ENCODE assay signal across 25 cellular contexts in the genomic region with DNA sequence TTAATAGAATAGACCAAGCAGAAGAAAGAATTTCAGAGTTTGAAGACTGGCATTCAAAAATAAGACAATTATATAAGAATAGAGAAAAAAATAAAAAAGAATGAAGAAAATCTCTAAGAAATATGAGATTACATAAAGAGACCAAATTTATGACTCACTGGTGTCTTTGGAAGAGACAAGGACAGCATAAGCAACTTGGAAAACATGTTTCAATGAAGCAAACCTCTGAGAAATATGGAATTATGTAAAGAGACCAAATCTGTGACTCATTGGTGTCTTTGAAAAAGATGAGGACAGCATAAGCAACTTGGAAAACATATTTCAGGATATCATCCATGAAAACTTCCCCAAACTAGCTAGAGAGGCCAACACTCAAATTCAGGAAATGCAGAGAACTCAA.
"Had no signal": no experiment of that assay in that cellular context is flagged by ENCODE, and none has a peak within 500 bp of the region (broad histone marks: within the 10 kb centered on the region; RNA-seq: fewer than 3 reads in every experiment).

No MANE protein-coding gene starts in this region.

- H3K9me3 ChIP-seq: prostate gland, suprapubic skin, upper lobe of right lung, uterus had no signal

- H3K27ac Mint-ChIP-seq: immature natural killer cell; naive thymus-derived CD8-positive, alpha-beta T cell; nephron progenitor cell; stimulated activated memory B cell treated with anti-CD40 and anti-IgM and Interleukin-4, amounts not matched to agents 10 μg/mL and 1 μg/mL and 100 μg/mL, for 72 hours; stimulated activated naive CD8-positive, alpha-beta T cell treated with anti-CD3 and anti-CD28 coated beads, Interleukin-15, Interleukin-2, amounts not matched to agents 100 ng/mL and 50 ng/mL, for 24 hours had no signal

- ATAC-seq: left ventricle myocardium superior; lower lobe of right lung; naive thymus-derived CD8-positive, alpha-beta T cell; sciatic nerve; stimulated activated memory B cell treated with anti-CD40 and anti-IgM and Interleukin-4, amounts not matched to agents 10 μg/mL and 1 μg/mL and 100 μg/mL, for 72 hours; upper lobe of right lung had no signal

- H3K4me3 ChIP-seq: coronary artery, esophagus squamous epithelium, lower lobe of right lung, prostate gland, right atrium auricular region, suprapubic skin, transverse colon, upper lobe of right lung, uterus had no signal

- DNase-seq: dermis blood vessel endothelial cell; effector memory CD4-positive, alpha-beta T cell; erythroblast; esophagus squamous epithelium; hypothalamus; immature natural killer cell; left ventricle myocardium superior; lower lobe of right lung; naive thymus-derived CD8-positive, alpha-beta T cell; nephron progenitor cell; nucleus accumbens; stimulated activated CD4-positive, alpha-beta T cell treated with anti-CD3 and anti-CD28 coated beads, Interleukin-4, amount 100 ng/mL, for 4 hours; transverse colon; upper lobe of right lung; uterus had no signal

- H3K4me1 ChIP-seq: esophagus squamous epithelium, lower lobe of right lung, prostate gland, right atrium auricular region, suprapubic skin, transverse colon, upper lobe of right lung, uterus had no signal

- H3K27ac ChIP-seq: coronary artery, esophagus squamous epithelium, lower lobe of right lung, prostate gland, right atrium auricular region, suprapubic skin, transverse colon, upper lobe of right lung, uterus had no signal

- H3K4me3 Mint-ChIP-seq: immature natural killer cell; naive thymus-derived CD8-positive, alpha-beta T cell; nephron progenitor cell; stimulated activated memory B cell treated with anti-CD40 and anti-IgM and Interleukin-4, amounts not matched to agents 10 μg/mL and 1 μg/mL and 100 μg/mL, for 72 hours; stimulated activated naive CD8-positive, alpha-beta T cell treated with anti-CD3 and anti-CD28 coated beads, Interleukin-15, Interleukin-2, amounts not matched to agents 100 ng/mL and 50 ng/mL, for 24 hours had no signal

- H3K36me3 ChIP-seq: esophagus squamous epithelium, lower lobe of right lung, prostate gland, right atrium auricular region, suprapubic skin, transverse colon, upper lobe of right lung, uterus had no signal

- H3K4me1 Mint-ChIP-seq: immature natural killer cell; naive thymus-derived CD8-positive, alpha-beta T cell; nephron progenitor cell had no signal

- H3K27me3 ChIP-seq: esophagus squamous epithelium, right atrium auricular region, suprapubic skin, transverse colon, upper lobe of right lung, uterus had no signal

- FAIRE-seq: endothelial cell of umbilical vein, frontal cortex, keratinocyte had no signal
